ENCODE assay signal across 1 cellular context in the genomic region with DNA sequence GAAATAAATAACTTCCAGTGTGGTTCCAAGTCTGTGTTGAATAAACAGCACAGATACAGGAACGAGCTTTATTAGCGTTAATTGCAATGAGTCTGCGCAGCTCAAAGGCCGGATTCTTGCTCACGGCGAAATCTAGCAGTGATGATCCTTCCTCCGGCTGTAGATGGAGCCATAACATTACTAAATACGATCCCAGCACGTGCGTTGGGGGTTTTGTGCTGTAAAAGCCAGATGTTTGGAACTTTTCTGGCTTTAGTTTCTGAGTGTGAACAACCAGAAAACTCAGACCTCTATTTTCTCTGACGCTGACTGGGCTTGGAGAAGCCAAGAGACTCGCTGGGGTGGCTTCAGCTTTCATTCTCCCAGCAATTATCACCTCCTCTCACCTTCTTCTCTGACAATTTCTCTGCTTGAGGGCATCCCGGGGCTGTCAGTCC.
TF ChIP-seq lines count a peak whose summit lies in the region.

No MANE protein-coding gene starts in this region.

TF ChIP-seq in HepG2, 621 proteins besides CTCF, POLR2A, EP300 and RAD21 (continued from another document):
- TF ChIP-seq ZNF549 (CRISPR knock-in tag; IDR thresholded peaks at IDR 0.05) (no peak), TEAD3 (CRISPR knock-in tag; optimal IDR thresholded peaks at IDR 0.05; ENCODE audit: borderline replicate concordance) (peak; percentile 60)
